9 cellular contexts compared by ENCODE assay signal in genomic region chr3:152376351-152377183, GRCh38.
DNase-seq lines count a peak whose midpoint lies in the region; ATAC-seq and TF ChIP-seq lines count a peak whose summit lies in the region.
"Had no signal": no experiment of that assay in that cellular context is flagged by ENCODE, and none has a peak within 500 bp of the region (broad histone marks: within the 10 kb centered on the region; RNA-seq: fewer than 3 reads in every experiment).

No MANE protein-coding gene starts in this region.

- no peaks in the 10 kb centered on the region for H3K27me3 ChIP-seq in Peyer's patch

- H3K9me3 ChIP-seq in Peyer's patch: no peaks in the 10 kb centered on the region

- TF ChIP-seq POLR2A in Peyer's patch (IDR thresholded peaks at IDR 0.05): no peak

- H3K27ac ChIP-seq in Peyer's patch: peak overlapping the region in 3 of 4 donors; percentile 25 to 34 (median 32)
- H3K27ac ChIP-seq: C4-2B had no signal

- H3K36me3 Mint-ChIP-seq in activated T-cell treated with anti-CD3 and anti-CD28 coated beads, Interleukin-2, amount 50 U/mL, for 24 hours (ENCODE audit: low read depth): peaks cover 66% of the 10 kb centered on the region

- peaks cover 0 to 33% (median 12%) of the 10 kb centered on the region in 4 donors for H3K4me1 ChIP-seq in Peyer's patch

- H3K4me3 Mint-ChIP-seq in activated T-cell treated with anti-CD3 and anti-CD28 coated beads, Interleukin-2, amount 50 U/mL, for 24 hours: no peak overlapping the region

- no peak for DNase-seq in activated T-cell treated with anti-CD3 and anti-CD28 coated beads, Interleukin-2, amount 50 U/mL, for 24 hours
- no peak for DNase-seq in activated T-cell treated with anti-CD3 and anti-CD28 coated beads, Interleukin-2, amount 50 U/mL, for 48 hours
- DNase-seq in Peyer's patch (peak in 2 of 3 donors; percentile 74 to 81), fibroblast of pulmonary artery (ENCODE audit: low read depth) (peak; percentile 70), superior temporal gyrus (ENCODE audit: extremely low spot score) (peak; percentile 84), SK-N-DZ (ENCODE audit: low spot score) (no peak), cortex of kidney (lab: John Stamatoyannopoulos, UW) (no peak)

- TF ChIP-seq CTCF in Peyer's patch (IDR thresholded peaks at IDR 0.05) (no peak), fibroblast of pulmonary artery (IDR thresholded peaks at IDR 0.05; ENCODE audit: low read length, missing control alignments) (no peak)

- ATAC-seq in HG02884 (IDR thresholded peaks at IDR 0.05; ENCODE audit: unreplicated experiment): peak; percentile 80

- H3K27me3 Mint-ChIP-seq in activated T-cell treated with anti-CD3 and anti-CD28 coated beads, Interleukin-2, amount 50 U/mL, for 24 hours: no peaks in the 10 kb centered on the region

- peak overlapping the region; percentile 79 for H3K27ac Mint-ChIP-seq in activated T-cell treated with anti-CD3 and anti-CD28 coated beads, Interleukin-2, amount 50 U/mL, for 24 hours

- H3K4me3 ChIP-seq in Peyer's patch (no peak overlapping the region), fibroblast of pulmonary artery (replicated peaks; ENCODE audit: low read depth, low read length) (no peak overlapping the region)

- H3K9me3 Mint-ChIP-seq in activated T-cell treated with anti-CD3 and anti-CD28 coated beads, Interleukin-2, amount 50 U/mL, for 24 hours: peaks cover 7% of the 10 kb centered on the region

- H3K4me1 Mint-ChIP-seq in activated T-cell treated with anti-CD3 and anti-CD28 coated beads, Interleukin-2, amount 50 U/mL, for 24 hours (ENCODE audit: low read depth): peaks cover 84% of the 10 kb centered on the region

- peaks cover 0 to 11% (median 0%) of the 10 kb centered on the region in 3 donors for H3K36me3 ChIP-seq in Peyer's patch

Comparison
In these comparisons a context has a peak if more than half of its experiments do, and no peak if none do; other contexts are left out.
1. DNase-seq: peak in Peyer's patch (2 of 3), fibroblast of pulmonary artery (single experiment) and superior temporal gyrus (single experiment); none in activated T-cell treated with anti-CD3 and anti-CD28 coated beads, Interleukin-2, amount 50 U/mL, for 24 hours (single experiment), activated T-cell treated with anti-CD3 and anti-CD28 coated beads, Interleukin-2, amount 50 U/mL, for 48 hours (0 of 2), SK-N-DZ (single experiment) and cortex of kidney (single experiment).